Comparison of ENCODE assay signal across 1 cellular context in genomic region chr10:30313579-30314376, GRCh38.
TF ChIP-seq lines count a peak whose summit lies in the region.

No MANE protein-coding gene starts in this region.

TF ChIP-seq in HEK293, 187 proteins besides CTCF, POLR2A, EP300 and RAD21:
- TF ChIP-seq, protein P1, sequence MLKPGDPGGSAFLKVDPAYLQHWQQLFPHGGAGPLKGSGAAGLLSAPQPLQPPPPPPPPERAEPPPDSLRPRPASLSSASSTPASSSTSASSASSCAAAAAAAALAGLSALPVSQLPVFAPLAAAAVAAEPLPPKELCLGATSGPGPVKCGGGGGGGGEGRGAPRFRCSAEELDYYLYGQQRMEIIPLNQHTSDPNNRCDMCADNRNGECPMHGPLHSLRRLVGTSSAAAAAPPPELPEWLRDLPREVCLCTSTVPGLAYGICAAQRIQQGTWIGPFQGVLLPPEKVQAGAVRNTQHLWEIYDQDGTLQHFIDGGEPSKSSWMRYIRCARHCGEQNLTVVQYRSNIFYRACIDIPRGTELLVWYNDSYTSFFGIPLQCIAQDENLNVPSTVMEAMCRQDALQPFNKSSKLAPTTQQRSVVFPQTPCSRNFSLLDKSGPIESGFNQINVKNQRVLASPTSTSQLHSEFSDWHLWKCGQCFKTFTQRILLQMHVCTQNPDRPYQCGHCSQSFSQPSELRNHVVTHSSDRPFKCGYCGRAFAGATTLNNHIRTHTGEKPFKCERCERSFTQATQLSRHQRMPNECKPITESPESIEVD (tag by site-specific recombination; IDR thresholded peaks at IDR 0.05), result peak; percentile 69
- TF ChIP-seq ZNF416 (tag by site-specific recombination; IDR thresholded peaks at IDR 0.05) (no peak), ATF2 (tag by site-specific recombination; IDR thresholded peaks at IDR 0.05; ENCODE audit: low read depth) (peak; percentile 85)
